ENCODE assay signal across 13 cellular contexts in the genomic region with DNA sequence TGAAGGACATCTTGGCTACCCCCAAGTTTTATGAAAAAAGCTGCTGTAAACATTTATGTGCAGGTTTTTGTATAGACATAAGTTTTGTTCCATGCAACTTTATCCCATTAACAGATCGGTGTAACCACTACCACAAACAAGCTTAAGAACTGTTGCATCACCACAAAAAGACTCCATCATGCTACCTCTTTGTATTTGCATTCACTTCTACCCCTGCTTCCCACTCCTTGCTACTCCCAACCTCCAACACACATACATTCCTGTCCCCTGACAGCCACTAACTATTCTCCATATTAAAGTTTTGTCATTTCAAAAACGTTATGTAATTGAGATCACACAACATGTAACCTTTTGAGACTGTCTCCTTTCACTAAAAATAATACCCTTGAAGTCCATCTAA.
"Had no signal": no experiment of that assay in that cellular context is flagged by ENCODE, and none has a peak within 500 bp of the region (broad histone marks: within the 10 kb centered on the region; RNA-seq: fewer than 3 reads in every experiment).

No MANE protein-coding gene starts in this region.

- H3K4me1 Mint-ChIP-seq: naive thymus-derived CD8-positive, alpha-beta T cell had no signal

- H3K27ac ChIP-seq: neutrophil, skin epidermis, uterus had no signal

- H3K36me3 ChIP-seq: neutrophil, uterus had no signal

- DNase-seq: activated CD4-positive, alpha-beta T cell treated with anti-CD3 and anti-CD28 coated beads for 48 hours; activated CD8-positive, alpha-beta memory T cell treated with anti-CD3 and anti-CD28 coated beads, Interleukin-2, amount 50 U/mL, for 48 hours; activated CD8-positive, alpha-beta T cell treated with anti-CD3 and anti-CD28 coated beads, Interleukin-2, amount 10 ng/mL, durations not matched to agents 7 days and 5 days; activated naive CD4-positive, alpha-beta T cell; central memory CD4-positive, alpha-beta T cell; effector memory CD4-positive, alpha-beta T cell; midbrain; naive thymus-derived CD8-positive, alpha-beta T cell; posterior cingulate gyrus; uterus had no signal

- H3K4me1 ChIP-seq: uterus had no signal

- ATAC-seq: activated CD8-positive, alpha-beta T cell treated with anti-CD3 and anti-CD28 coated beads, Interleukin-2, amount 10 ng/mL, durations not matched to agents 7 days and 5 days; naive thymus-derived CD8-positive, alpha-beta T cell; WTC11 had no signal

- H3K4me3 Mint-ChIP-seq: activated CD8-positive, alpha-beta T cell treated with anti-CD3 and anti-CD28 coated beads, Interleukin-2, amount 10 ng/mL, durations not matched to agents 7 days and 5 days; naive thymus-derived CD8-positive, alpha-beta T cell; WTC11 had no signal

- H3K4me3 ChIP-seq: skin epidermis, uterus had no signal

- H3K27me3 ChIP-seq: neutrophil, uterus had no signal

- H3K9me3 ChIP-seq: neutrophil, uterus had no signal

- H3K27ac Mint-ChIP-seq: activated CD8-positive, alpha-beta T cell treated with anti-CD3 and anti-CD28 coated beads, Interleukin-2, amount 10 ng/mL, durations not matched to agents 7 days and 5 days; naive thymus-derived CD8-positive, alpha-beta T cell; WTC11 had no signal
